In genomic region chr6:26552640-26553189, GRCh38 we compare ENCODE assay signal across 11 cellular contexts. TPM values are rescaled to one million over a fixed set of nuclear protein-coding genes. Genes with fewer than 3 reads are reported as not detected.
DNase-seq lines count a peak whose midpoint lies in the region; ATAC-seq, FAIRE-seq and TF ChIP-seq lines count a peak whose summit lies in the region.
"Had no signal": no experiment of that assay in that cellular context is flagged by ENCODE, and none has a peak within 500 bp of the region (broad histone marks: within the 10 kb centered on the region; RNA-seq: fewer than 3 reads in every experiment).

No MANE protein-coding gene starts in this region.

- TF ChIP-seq CTCF in breast epithelium (IDR thresholded peaks at IDR 0.05) (no peak), MCF 10A (IDR thresholded peaks at IDR 0.05; ENCODE audit: unreplicated experiment) (no peak), ascending aorta (IDR thresholded peaks at IDR 0.05) (no peak), HepG2 (CRISPR knock-in tag; IDR thresholded peaks at IDR 0.05) (no peak), uterus (IDR thresholded peaks at IDR 0.05) (no peak)

- POLR2A ChIA-PET in MCF 10A (lab: Yijun Ruan, JAX) = interaction anchor here (0.6 to 7.2 kb wide), 15 partner anchors 11 to 358 kb away, joined by 3 to 76 read pairs (median 5); partner anchors contain the start of gene HMGN4
- POLR2A ChIA-PET in HepG2 (lab: Yijun Ruan, JAX) = interaction anchor here (1.3 to 5.7 kb wide), 4 partner anchors 9 to 222 kb away, joined by 4 to 68 read pairs (median 7); partner anchors contain the start of gene HMGN4

- H3K27ac ChIP-seq in breast epithelium (peak overlapping the region; percentile 81 to 92), ascending aorta (peak overlapping the region; percentile 56 to 75), HepG2 (ENCODE audit: extremely low read length, insufficient read depth, low read length) (peak overlapping the region; percentile 6), uterus (peak overlapping the region; percentile 92 to 97)

- intact Hi-C loops in breast epithelium (cut with DNase I; ENCODE audit: low total_unique reads) = loop anchor here (2.0 to 10.0 kb wide), 2 partner anchors 14 to 238 kb away; partner anchors contain the start of gene HMGN4
- intact Hi-C loops in MCF 10A (cut with micrococcal nuclease) = loop anchor here (1.0 to 5.0 kb wide), 2 partner anchors 14 to 210 kb away; partner anchors contain the start of gene HMGN4
- intact Hi-C loops in ascending aorta (cut with DNase I) = loop anchor here (1.0 to 10.0 kb wide), 3 partner anchors 14 to 922 kb away; partner anchors contain the start of genes HMGN4 and ZNF184
- intact Hi-C loops in HepG2 (cut with micrococcal nuclease; ENCODE audit: unreplicated experiment) = loop anchor here (1.0 to 10.0 kb wide), 3 partner anchors 15 to 922 kb away; partner anchors contain the start of gene ZNF184
- intact Hi-C loops in uterus (cut with DNase I; ENCODE audit: low total_unique reads) = no loop called here

- H3K79me2 ChIP-seq in HepG2 (ENCODE audit: insufficient read depth, low read length) = no peaks in the 10 kb centered on the region

- DNase-seq in breast epithelium (ENCODE audit: low spot score in 2 of 2) (no peak), MCF 10A (ENCODE audit: unreplicated experiment) (no peak), ascending aorta (ENCODE audit: low spot score in 2 of 2) (no peak), HepG2 (ENCODE audit: low spot score) (no peak), uterus (no peak), GM12891 (ENCODE audit: insufficient read length, low spot score) (no peak), H4 (ENCODE audit: low spot score) (no peak)

- H3K27me3 ChIP-seq in breast epithelium = no peaks in the 10 kb centered on the region
- no peaks in the 10 kb centered on the region for H3K27me3 ChIP-seq in ascending aorta
- H3K27me3 ChIP-seq in HepG2 (ENCODE audit: control insufficient read depth in 1 of 2, insufficient read depth in 2 of 2, low read length in 2 of 2) = no peaks in the 10 kb centered on the region; a peak in 1 of 5 replicates
- H3K27me3 ChIP-seq in uterus = no peaks in the 10 kb centered on the region

- CTCF ChIA-PET in MCF 10A (lab: Yijun Ruan, JAX) = interaction anchor here (1.1 to 1.7 kb wide), 2 partner anchors 15 to 211 kb away, joined by 4 read pairs; partner anchors contain the start of gene HMGN4
- CTCF ChIA-PET in HepG2 (lab: Yijun Ruan, JAX; ENCODE audit: low intra/inter-chr PET ratio, low total read pairs) = no interaction called here

- TF ChIP-seq POLR2A in breast epithelium (IDR thresholded peaks at IDR 0.05) (no peak), HepG2 (IDR thresholded peaks at IDR 0.05; ENCODE audit: insufficient read depth in 1 of 2, low read depth in 2 of 2, low read length in 2 of 2) (no peak), uterus (IDR thresholded peaks at IDR 0.05) (no peak), GM12891 (IDR thresholded peaks at IDR 0.05; ENCODE audit: low read depth, low read length) (no peak)

- H4K20me1 ChIP-seq in HepG2 (ENCODE audit: insufficient read depth, low read length) = no peaks in the 10 kb centered on the region

- H3K4me2 ChIP-seq in HepG2 (ENCODE audit: low read depth, low read length) = peak overlapping the region; percentile 89

- H3K9me3 ChIP-seq in breast epithelium (no peaks in the 10 kb centered on the region), ascending aorta (no peaks in the 10 kb centered on the region), HepG2 (ENCODE audit: low read length) (no peaks in the 10 kb centered on the region), uterus (no peaks in the 10 kb centered on the region)
- H3K9me3 ChIP-seq: mucosa of descending colon had no signal

- H3K36me3 ChIP-seq in breast epithelium = no peaks in the 10 kb centered on the region
- no peaks in the 10 kb centered on the region for H3K36me3 ChIP-seq in ascending aorta
- H3K36me3 ChIP-seq in HepG2 (replicated peaks in 1 of 2; ENCODE audit: control insufficient read depth in 1 of 2, insufficient read depth in 2 of 2, low read length in 2 of 2) = no peaks in the 10 kb centered on the region
- no peaks in the 10 kb centered on the region for H3K36me3 ChIP-seq in uterus

- H3K9me3 Mint-ChIP-seq in MCF 10A (ENCODE audit: unreplicated experiment) = no peaks in the 10 kb centered on the region
- H3K9me3 Mint-ChIP-seq: T-helper 1 cell treated with Interleukin-12 subunit alpha and Interleukin-12 subunit beta and Interleukin-4 antibody, amounts not matched to agents 30 μg/mL and 1 μg/mL, for 36 hours had no signal

- peaks cover 7% of the 10 kb centered on the region for H3K36me3 Mint-ChIP-seq in MCF 10A (ENCODE audit: insufficient read depth, unreplicated experiment)

- no peak for FAIRE-seq in HepG2 (lab: Jason Lieb, UNC)
- no peak for FAIRE-seq in GM12891 (lab: Jason Lieb, UNC)

- peaks cover 21% of the 10 kb centered on the region for H3K4me1 Mint-ChIP-seq in MCF 10A (ENCODE audit: insufficient read depth, unreplicated experiment)

- no peak overlapping the region for H3K27ac Mint-ChIP-seq in MCF 10A (ENCODE audit: low read depth, unreplicated experiment)
- H3K27ac Mint-ChIP-seq: T-helper 1 cell treated with Interleukin-12 subunit alpha and Interleukin-12 subunit beta and Interleukin-4 antibody, amounts not matched to agents 30 μg/mL and 1 μg/mL, for 36 hours had no signal

- peak overlapping the region; percentile 89 for H2AFZ ChIP-seq in HepG2 (ENCODE audit: low read length)

- no TSS peak for BruUV-seq in MCF 10A (replicated peaks; lab: Mats Ljungman, UMichigan)
- BruUV-seq in HepG2 (replicated peaks; lab: Mats Ljungman, UMichigan) = no TSS peak

- TF ChIP-seq EP300 in HepG2 (IDR thresholded peaks at IDR 0.05; ENCODE audit: low read depth in 2 of 2, low read length in 2 of 2) (no peak), HepG2 (CRISPR knock-in tag; IDR thresholded peaks at IDR 0.05; ENCODE audit: borderline replicate concordance) (no peak)

- H3K4me3 ChIP-seq in breast epithelium = peak overlapping the region; percentile 34 to 70 (median 64)
- H3K4me3 ChIP-seq in ascending aorta = peak overlapping the region; percentile 31 to 59
- peak overlapping the region; percentile 77 to 81 (median 80) for H3K4me3 ChIP-seq in HepG2 (replicated peaks in 1 of 3; ENCODE audit: insufficient read depth in 1 of 3, low read depth in 2 of 3, low read length in 3 of 3)
- peak overlapping the region; percentile 52 for H3K4me3 ChIP-seq in uterus
- H3K4me3 ChIP-seq: mucosa of descending colon had no signal

- no peaks in the 10 kb centered on the region for H3K4me1 ChIP-seq in breast epithelium
- H3K4me1 ChIP-seq in ascending aorta = peaks cover 0 to 4% of the 10 kb centered on the region in 2 donors
- peaks cover 46% of the 10 kb centered on the region for H3K4me1 ChIP-seq in HepG2 (ENCODE audit: insufficient read depth, low read length)
- no peaks in the 10 kb centered on the region for H3K4me1 ChIP-seq in uterus

- WGBS in HepG2 (ENCODE audit: low lambda C conversion rate) = 15% methylated on average over 11 of the region's 11 CpGs

- H3K27me3 Mint-ChIP-seq in MCF 10A (ENCODE audit: insufficient read depth, unreplicated experiment) = no peaks in the 10 kb centered on the region

- in situ Hi-C loops in HepG2 (cut with HindIII; ENCODE audit: extremely low pct_ligation_motif_present, low pct_unique_long_range_greater_than_20kb) = loop anchor here (5.0 kb wide), 1 partner anchor 220 kb away; no protein-coding TSS in a partner anchor

- ATAC-seq in HepG2 = no peak
- ATAC-seq in HG03378 (IDR thresholded peaks at IDR 0.05; ENCODE audit: unreplicated experiment) = no peak

- H3K9ac ChIP-seq in HepG2 (ENCODE audit: insufficient read depth, low read depth, low read length) = peak overlapping the region; percentile 63

- no peak overlapping the region for H3K4me3 Mint-ChIP-seq in MCF 10A (ENCODE audit: unreplicated experiment)
- H3K4me3 Mint-ChIP-seq: T-helper 1 cell treated with Interleukin-12 subunit alpha and Interleukin-12 subunit beta and Interleukin-4 antibody, amounts not matched to agents 30 μg/mL and 1 μg/mL, for 36 hours had no signal

- TF ChIP-seq RAD21 in HepG2 (CRISPR knock-in tag; IDR thresholded peaks at IDR 0.05) = no peak

RNA-seq across cellular contexts. Expression of gene HMGN4, which starts 14.5 kb away (rescaled TPM):
- total RNA-seq in breast epithelium (10 to 100 TPM; 57.0 to 96.6 (median 82.6) TPM), MCF 10A (2022) (71.7 and 75.4 TPM in 2 replicates), ascending aorta (20.6 TPM), HepG2 (2016; rRNA removed; fragmentation: Illumina TruSeq; extraction: Trizol) (52.1 and 79.1 TPM in 2 replicates), uterus (10 to 100 TPM; 14.6 to 89.0 (median 73.3) TPM)
- total RNA-seq in HepG2 (2016; cell fraction: cytosol; rRNA removed; fragmentation: Illumina TruSeq; extraction: Trizol; ENCODE audit: low read depth) = 14.1 and 14.2 TPM in 2 replicates
- total RNA-seq in HepG2 (2016; cell fraction: insoluble cytoplasmic fraction; rRNA removed; fragmentation: Illumina TruSeq; extraction: Trizol) = 57.3 and 82.0 TPM in 2 replicates
- total RNA-seq in HepG2 (2016; cell fraction: membrane; rRNA removed; fragmentation: Illumina TruSeq; extraction: Trizol) = 39.7 and 45.8 TPM in 2 replicates
- total RNA-seq in HepG2 (2016; cell fraction: nucleus; rRNA removed; fragmentation: Illumina TruSeq; extraction: Trizol) = 25.0 and 25.1 TPM in 2 replicates
- polyA plus RNA-seq in HepG2 (2011; rRNA removed) = 35.2 and 39.9 TPM in 2 replicates
- polyA plus RNA-seq in HepG2 (2011; cell fraction: cytosol; rRNA removed) = 30.0 and 36.6 TPM in 2 replicates
- polyA plus RNA-seq in HepG2 (2011; cell fraction: nucleus; rRNA removed) = 17.1 and 20.4 TPM in 2 replicates
- 43.4 and 46.6 TPM in 2 replicates for polyA plus RNA-seq in HepG2 (2012)
- polyA plus RNA-seq in HepG2 (2016; cell fraction: cytosol; fragmentation: Illumina TruSeq; extraction: Trizol; ENCODE audit: low read depth) = 7.3 and 12.1 TPM in 2 replicates
- 70.8 and 81.5 TPM in 2 replicates for polyA plus RNA-seq in HepG2 (2016; cell fraction: insoluble cytoplasmic fraction; fragmentation: Illumina TruSeq; extraction: Trizol; ENCODE audit: low read depth)
- 23.8 and 31.2 TPM in 2 replicates for polyA plus RNA-seq in HepG2 (2016; cell fraction: membrane; fragmentation: Illumina TruSeq; extraction: Trizol; ENCODE audit: low read depth)
- polyA plus RNA-seq in HepG2 (2016; cell fraction: nucleus; fragmentation: Illumina TruSeq; extraction: Trizol; ENCODE audit: insufficient read depth, low read depth) = 36.5 and 38.4 TPM in 2 replicates
- polyA minus RNA-seq in HepG2 (2011; rRNA and poly(A)+ RNA removed; ENCODE audit: low replicate concordance) = 13.7 and 15.1 TPM in 2 replicates
- polyA minus RNA-seq in HepG2 (2011; cell fraction: cytosol; rRNA and poly(A)+ RNA removed) = 19.8 and 21.2 TPM in 2 replicates
- 6.7 and 13.2 TPM in 2 replicates for polyA minus RNA-seq in HepG2 (2011; cell fraction: nucleus; rRNA and poly(A)+ RNA removed)
- polyA plus RNA-seq in GM12891 (2012; ENCODE audit: low read depth, missing spikeins) = 46.8 TPM
- 88.8 and 104 TPM in 2 replicates for total RNA-seq in H4 (2014; rRNA removed; shearing (Covaris generic))

RNA-seq across cellular contexts. Expression of gene ABT1, which starts 44.0 kb away (rescaled TPM):
- 10 to 100 TPM; 13.8 to 19.5 (median 18.0) TPM for total RNA-seq in breast epithelium
- 11.9 and 12.9 TPM in 2 replicates for total RNA-seq in MCF 10A (2022)
- total RNA-seq in ascending aorta = 20.1 TPM
- total RNA-seq in HepG2 (2016; rRNA removed; fragmentation: Illumina TruSeq; extraction: Trizol) = 38.4 and 50.8 TPM in 2 replicates
- total RNA-seq in HepG2 (2016; cell fraction: cytosol; rRNA removed; fragmentation: Illumina TruSeq; extraction: Trizol; ENCODE audit: low read depth) = 6.2 and 6.4 TPM in 2 replicates
- 39.5 and 50.0 TPM in 2 replicates for total RNA-seq in HepG2 (2016; cell fraction: insoluble cytoplasmic fraction; rRNA removed; fragmentation: Illumina TruSeq; extraction: Trizol)
- total RNA-seq in HepG2 (2016; cell fraction: membrane; rRNA removed; fragmentation: Illumina TruSeq; extraction: Trizol) = 18.4 and 20.2 TPM in 2 replicates
- 17.8 and 18.7 TPM in 2 replicates for total RNA-seq in HepG2 (2016; cell fraction: nucleus; rRNA removed; fragmentation: Illumina TruSeq; extraction: Trizol)
- 37.4 and 38.4 TPM in 2 replicates for polyA plus RNA-seq in HepG2 (2011; rRNA removed)
- 33.8 and 41.1 TPM in 2 replicates for polyA plus RNA-seq in HepG2 (2011; cell fraction: cytosol; rRNA removed)
- 18.1 and 19.0 TPM in 2 replicates for polyA plus RNA-seq in HepG2 (2011; cell fraction: nucleus; rRNA removed)
- 15.8 and 17.3 TPM in 2 replicates for polyA plus RNA-seq in HepG2 (2012)
- polyA plus RNA-seq in HepG2 (2016; cell fraction: cytosol; fragmentation: Illumina TruSeq; extraction: Trizol; ENCODE audit: low read depth) = 5.3 and 6.1 TPM in 2 replicates
- 49.1 and 55.1 TPM in 2 replicates for polyA plus RNA-seq in HepG2 (2016; cell fraction: insoluble cytoplasmic fraction; fragmentation: Illumina TruSeq; extraction: Trizol; ENCODE audit: low read depth)
- polyA plus RNA-seq in HepG2 (2016; cell fraction: membrane; fragmentation: Illumina TruSeq; extraction: Trizol; ENCODE audit: low read depth) = 14.0 and 15.3 TPM in 2 replicates
- 23.9 and 25.0 TPM in 2 replicates for polyA plus RNA-seq in HepG2 (2016; cell fraction: nucleus; fragmentation: Illumina TruSeq; extraction: Trizol; ENCODE audit: insufficient read depth, low read depth)
- polyA minus RNA-seq in HepG2 (2011; rRNA and poly(A)+ RNA removed; ENCODE audit: low replicate concordance) = 20.6 and 39.2 TPM in 2 replicates
- 13.6 and 14.0 TPM in 2 replicates for polyA minus RNA-seq in HepG2 (2011; cell fraction: cytosol; rRNA and poly(A)+ RNA removed)
- 31.2 and 33.4 TPM in 2 replicates for polyA minus RNA-seq in HepG2 (2011; cell fraction: nucleus; rRNA and poly(A)+ RNA removed)
- total RNA-seq in uterus = 10 to 100 TPM; 10.5 to 18.7 (median 16.1) TPM
- 18.4 TPM for polyA plus RNA-seq in GM12891 (2012; ENCODE audit: low read depth, missing spikeins)
- total RNA-seq in H4 (2014; rRNA removed; shearing (Covaris generic)) = 15.0 and 15.2 TPM in 2 replicates

RNA-seq across cellular contexts. Expression of gene BTN1A1, which starts 52.6 kb away (rescaled TPM):
- total RNA-seq in breast epithelium (not detected), MCF 10A (2022) (not detected in 2 replicates), ascending aorta (not detected), HepG2 (2016; rRNA removed; fragmentation: Illumina TruSeq; extraction: Trizol) (not detected in 2 replicates), uterus (under 1 TPM in 1 of 4 donors, not detected in 3; 0.07 TPM)
- not detected in 2 replicates for total RNA-seq in HepG2 (2016; cell fraction: cytosol; rRNA removed; fragmentation: Illumina TruSeq; extraction: Trizol; ENCODE audit: low read depth)
- total RNA-seq in HepG2 (2016; cell fraction: insoluble cytoplasmic fraction; rRNA removed; fragmentation: Illumina TruSeq; extraction: Trizol) = not detected in 2 replicates
- total RNA-seq in HepG2 (2016; cell fraction: membrane; rRNA removed; fragmentation: Illumina TruSeq; extraction: Trizol) = not detected in 2 replicates
- not detected in 2 replicates for total RNA-seq in HepG2 (2016; cell fraction: nucleus; rRNA removed; fragmentation: Illumina TruSeq; extraction: Trizol)
- polyA plus RNA-seq in HepG2 (2011; rRNA removed) = 0.04 and 0.12 TPM in 2 replicates
- 0.04 and 0.08 TPM in 2 replicates for polyA plus RNA-seq in HepG2 (2011; cell fraction: cytosol; rRNA removed)
- polyA plus RNA-seq in HepG2 (2011; cell fraction: nucleus; rRNA removed) = not detected in 2 replicates
- polyA plus RNA-seq in HepG2 (2012) = 0.05 and 0.07 TPM in 2 replicates
- polyA plus RNA-seq in HepG2 (2016; cell fraction: cytosol; fragmentation: Illumina TruSeq; extraction: Trizol; ENCODE audit: low read depth) = not detected in 2 replicates
- polyA plus RNA-seq in HepG2 (2016; cell fraction: insoluble cytoplasmic fraction; fragmentation: Illumina TruSeq; extraction: Trizol; ENCODE audit: low read depth) = not detected in 2 replicates
- polyA plus RNA-seq in HepG2 (2016; cell fraction: membrane; fragmentation: Illumina TruSeq; extraction: Trizol; ENCODE audit: low read depth) = not detected in 2 replicates
- not detected in 2 replicates for polyA plus RNA-seq in HepG2 (2016; cell fraction: nucleus; fragmentation: Illumina TruSeq; extraction: Trizol; ENCODE audit: insufficient read depth, low read depth)
- not detected in 2 replicates for polyA minus RNA-seq in HepG2 (2011; rRNA and poly(A)+ RNA removed; ENCODE audit: low replicate concordance)
- polyA minus RNA-seq in HepG2 (2011; cell fraction: cytosol; rRNA and poly(A)+ RNA removed) = not detected in 2 replicates
- polyA minus RNA-seq in HepG2 (2011; cell fraction: nucleus; rRNA and poly(A)+ RNA removed) = not detected in 2 replicates
- 0.14 TPM for polyA plus RNA-seq in GM12891 (2012; ENCODE audit: low read depth, missing spikeins)
- not detected in 2 replicates for total RNA-seq in H4 (2014; rRNA removed; shearing (Covaris generic))
- total RNA-seq: Calu3, mucosa of descending colon had no signal

Comparison
In these comparisons a context has a peak if more than half of its experiments do, and no peak if none do; other contexts are left out.
1. H3K27ac ChIP-seq: peak in every context shown above with its lines; median percentile 94 in uterus; 86 in breast epithelium; 66 in ascending aorta; 6 in HepG2.